1 cellular context compared by ENCODE assay signal in the genomic region with DNA sequence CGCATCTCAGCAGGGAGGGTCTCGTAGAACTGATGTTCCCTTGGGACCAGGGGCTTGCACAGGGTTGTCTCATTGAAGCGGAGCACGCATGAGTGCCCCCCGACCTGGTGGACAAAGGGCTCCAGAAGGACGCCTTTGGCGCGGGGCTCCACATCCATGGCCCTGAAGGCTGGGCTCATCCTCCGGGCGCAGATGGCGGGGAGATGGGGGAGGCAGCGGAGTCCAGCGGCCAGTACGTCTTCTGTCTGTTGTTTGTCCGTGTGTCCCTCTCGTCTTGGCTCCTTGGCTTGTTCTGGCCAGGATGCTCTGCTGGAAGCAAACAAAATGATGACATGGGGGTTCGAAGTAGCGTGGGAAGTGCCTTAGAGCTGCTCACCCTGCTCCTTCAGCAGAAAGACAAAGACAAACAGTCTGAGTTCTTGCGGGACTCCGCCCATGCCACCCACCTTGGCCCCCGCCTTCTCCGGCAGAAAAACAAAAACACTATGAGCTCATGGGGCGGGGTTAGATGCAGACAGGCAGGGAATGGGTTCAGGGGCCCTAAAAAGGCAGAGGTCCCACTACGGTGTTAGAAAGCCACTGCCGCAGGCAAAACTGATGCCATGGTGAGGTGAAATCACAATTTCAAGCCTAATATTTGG.
TF ChIP-seq lines count a peak whose summit lies in the region.

No MANE protein-coding gene starts in this region.

TF ChIP-seq in SK-N-SH, 30 proteins besides CTCF, POLR2A, EP300 and RAD21 (continued from another document):
- TF ChIP-seq TEAD4 (IDR thresholded peaks at IDR 0.05; ENCODE audit: borderline replicate concordance, insufficient read depth) (no peak), RXRA (IDR thresholded peaks at IDR 0.05; ENCODE audit: borderline replicate concordance, low read depth) (no peak)
